22 cellular contexts compared by ENCODE assay signal in the genomic region with DNA sequence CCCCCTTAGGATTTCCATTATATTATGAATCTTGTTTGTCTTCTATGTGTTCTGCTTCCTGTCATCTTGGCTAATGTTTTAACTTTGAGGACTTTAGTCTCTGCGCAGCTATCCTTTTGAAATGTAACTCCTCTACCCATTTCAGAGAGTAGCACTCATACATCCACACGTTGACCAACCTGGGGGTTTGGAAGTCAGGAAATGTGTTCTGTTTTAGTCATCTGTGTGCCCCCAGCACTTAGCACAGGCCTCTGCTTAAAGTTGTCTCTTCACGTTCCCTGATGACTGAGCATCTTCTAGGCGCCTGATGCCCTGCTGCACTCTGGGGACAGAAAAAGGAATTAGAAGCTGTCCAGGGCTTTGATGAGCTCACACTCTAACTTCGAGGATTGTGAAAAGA.
"Had no signal": no experiment of that assay in that cellular context is flagged by ENCODE, and none has a peak within 500 bp of the region (broad histone marks: within the 10 kb centered on the region; RNA-seq: fewer than 3 reads in every experiment).

No MANE protein-coding gene starts in this region.

- H3K27ac ChIP-seq: ascending aorta, body of pancreas, SJSA1, VCaP had no signal

- H3K36me3 ChIP-seq: ascending aorta, SJSA1 had no signal

- H3K27me3 ChIP-seq: ascending aorta, body of pancreas, SJSA1 had no signal

- ATAC-seq: activated CD4-positive, alpha-beta T cell treated with anti-CD3 and anti-CD28 coated beads for 36 hours; activated CD8-positive, alpha-beta T cell treated with anti-CD3 and anti-CD28 coated beads for 36 hours; activated T-cell treated with anti-CD3 and anti-CD28 coated beads, Interleukin-2, amount 50 U/mL, for 72 hours; body of pancreas; PC-3; T-cell had no signal

- H3K9me3 ChIP-seq: ascending aorta, SJSA1 had no signal

- H3K4me3 ChIP-seq: ascending aorta, body of pancreas, SJSA1 had no signal

- DNase-seq: activated CD4-positive, alpha-beta T cell treated with anti-CD3 and anti-CD28 coated beads for 36 hours; activated CD8-positive, alpha-beta memory T cell treated with anti-CD3 and anti-CD28 coated beads, Interleukin-2, amount 50 U/mL, for 4 hours; activated CD8-positive, alpha-beta T cell treated with anti-CD3 and anti-CD28 coated beads for 36 hours; activated naive CD4-positive, alpha-beta T cell; activated T-cell treated with anti-CD3 and anti-CD28 coated beads, Interleukin-2, amount 50 U/mL, for 72 hours; body of pancreas; central memory CD4-positive, alpha-beta T cell; Kasumi-1; NCI-H1048; NCI-H146; NCI-H187 treated with DMSO at 0.1 percent for 48 hours; NCI-H2081 treated with DMSO at 0.1 percent for 48 hours; NCI-H446; NCI-H524; PC-3; SHP77; T-cell; T-helper 2 cell; T1000 had no signal

- H3K4me1 ChIP-seq: ascending aorta, SJSA1 had no signal
